Comparison of ENCODE assay signal across 20 cellular contexts in the genomic region with DNA sequence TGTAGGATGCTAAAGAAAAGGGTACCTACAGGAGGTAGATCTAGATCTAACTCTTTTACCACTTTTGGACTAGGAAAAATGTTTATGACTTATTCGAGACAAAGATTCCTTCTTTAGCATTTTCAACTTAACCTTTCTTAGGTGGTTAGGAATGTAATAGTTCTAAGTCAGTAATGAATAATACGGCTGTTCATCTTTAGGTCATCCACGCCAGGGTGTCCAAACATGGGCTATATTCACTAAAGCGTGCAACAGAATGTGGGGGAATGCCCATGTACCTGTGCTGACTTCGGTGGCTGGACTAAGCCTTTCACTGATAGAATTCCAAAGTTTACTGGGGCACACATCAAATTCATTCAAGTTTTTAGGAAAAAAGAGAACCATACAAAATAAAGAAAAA.
"Had no signal": no experiment of that assay in that cellular context is flagged by ENCODE, and none has a peak within 500 bp of the region (broad histone marks: within the 10 kb centered on the region; RNA-seq: fewer than 3 reads in every experiment).

No MANE protein-coding gene starts in this region.

- H3K36me3 ChIP-seq: gastrocnemius medialis, heart left ventricle, ovary, right lobe of liver, tibial nerve, uterus had no signal

- ATAC-seq: activated T-helper 17 cell treated with anti-CD3 and anti-CD28 coated beads, Interleukin-2, amount 50 U/mL, for 72 hours; gastrocnemius medialis; heart left ventricle; naive thymus-derived CD8-positive, alpha-beta T cell; right lobe of liver had no signal

- H3K27me3 Mint-ChIP-seq: stimulated activated naive CD8-positive, alpha-beta T cell treated with anti-CD3 and anti-CD28 coated beads, Interleukin-15, Interleukin-2, amounts not matched to agents 100 ng/mL and 50 ng/mL, for 24 hours had no signal

- H3K27ac Mint-ChIP-seq: activated naive CD8-positive, alpha-beta T cell treated with anti-CD3 and anti-CD28 coated beads, Interleukin-2, amount 10 ng/mL, durations not matched to agents 7 days and 5 days; activated T-helper 17 cell treated with anti-CD3 and anti-CD28 coated beads, Interleukin-2, amount 50 U/mL, for 72 hours; memory B cell; stimulated activated naive CD8-positive, alpha-beta T cell treated with anti-CD3 and anti-CD28 coated beads, Interleukin-15, Interleukin-2, amounts not matched to agents 100 ng/mL and 50 ng/mL, for 24 hours had no signal

- H3K36me3 Mint-ChIP-seq: activated naive CD8-positive, alpha-beta T cell treated with anti-CD3 and anti-CD28 coated beads, Interleukin-2, amount 10 ng/mL, durations not matched to agents 7 days and 5 days; brain; memory B cell; naive thymus-derived CD8-positive, alpha-beta T cell had no signal

- H3K27ac ChIP-seq: gastrocnemius medialis, heart left ventricle, ovary, right lobe of liver, tibial nerve, uterus had no signal

- H3K4me3 ChIP-seq: gastrocnemius medialis, heart left ventricle, ovary, right lobe of liver, tibial nerve, uterus had no signal

- DNase-seq: activated CD4-positive, alpha-beta T cell treated with anti-CD3 and anti-CD28 coated beads, Interleukin-2, amount 50 U/mL, for 4 hours; activated naive CD4-positive, alpha-beta T cell; activated naive CD8-positive, alpha-beta T cell treated with anti-CD3 and anti-CD28 coated beads, Interleukin-2, amount 10 ng/mL, durations not matched to agents 7 days and 5 days; amygdala; effector memory CD4-positive, alpha-beta T cell; gastrocnemius medialis; heart left ventricle; naive thymus-derived CD8-positive, alpha-beta T cell; ovary; right lobe of liver; small intestine; stimulated activated CD4-positive, alpha-beta T cell treated with anti-CD3 and anti-CD28 coated beads, Interleukin-15, amount 100 ng/mL, for 24 hours; stimulated activated CD4-positive, alpha-beta T cell treated with anti-CD3 and anti-CD28 coated beads, Interleukin-2, amount 100 ng/mL, for 48 hours; SW 1271; uterus had no signal

- H3K4me1 Mint-ChIP-seq: memory B cell had no signal

- H3K4me3 Mint-ChIP-seq: activated naive CD8-positive, alpha-beta T cell treated with anti-CD3 and anti-CD28 coated beads, Interleukin-2, amount 10 ng/mL, durations not matched to agents 7 days and 5 days; activated T-helper 17 cell treated with anti-CD3 and anti-CD28 coated beads, Interleukin-2, amount 50 U/mL, for 72 hours; brain; memory B cell; stimulated activated naive CD8-positive, alpha-beta T cell treated with anti-CD3 and anti-CD28 coated beads, Interleukin-15, Interleukin-2, amounts not matched to agents 100 ng/mL and 50 ng/mL, for 24 hours had no signal

- H3K27me3 ChIP-seq: gastrocnemius medialis, heart left ventricle, ovary, right lobe of liver, tibial nerve, uterus had no signal

- H3K9me3 Mint-ChIP-seq: activated naive CD8-positive, alpha-beta T cell treated with anti-CD3 and anti-CD28 coated beads, Interleukin-2, amount 10 ng/mL, durations not matched to agents 7 days and 5 days; activated T-helper 17 cell treated with anti-CD3 and anti-CD28 coated beads, Interleukin-2, amount 50 U/mL, for 72 hours; brain; memory B cell; naive thymus-derived CD8-positive, alpha-beta T cell; stimulated activated naive CD8-positive, alpha-beta T cell treated with anti-CD3 and anti-CD28 coated beads, Interleukin-15, Interleukin-2, amounts not matched to agents 100 ng/mL and 50 ng/mL, for 24 hours had no signal

- H3K9me3 ChIP-seq: gastrocnemius medialis, heart left ventricle, ovary, right lobe of liver, tibial nerve, uterus had no signal
